ENCODE assay signal across 18 cellular contexts in genomic region chr14:100149789-100150611, GRCh38. TPM values are rescaled to one million over a fixed set of nuclear protein-coding genes. Genes with fewer than 3 reads are reported as not detected.
DNase-seq lines count a peak whose midpoint lies in the region; ATAC-seq and TF ChIP-seq lines count a peak whose summit lies in the region.
"Had no signal": no experiment of that assay in that cellular context is flagged by ENCODE, and none has a peak within 500 bp of the region (broad histone marks: within the 10 kb centered on the region; RNA-seq: fewer than 3 reads in every experiment).

No MANE protein-coding gene starts in this region.

- peaks cover 2% of the 10 kb centered on the region for H3K79me1 ChIP-seq in neuronal stem cell (ENCODE audit: low read depth, low read length)

- no peaks in the 10 kb centered on the region for H3K36me3 Mint-ChIP-seq in CD8-positive, alpha-beta T cell

- intact Hi-C loops in mammary epithelial cell (cut with micrococcal nuclease): loop anchor here (2.0 kb wide), 1 partner anchor 43 kb away; no protein-coding TSS in a partner anchor
- intact Hi-C loops in CD8-positive, alpha-beta T cell (cut with DNase I, micrococcal nuclease): loop anchor here (5.0 kb wide), 2 partner anchors 38 to 227 kb away; partner anchors contain the start of gene WDR25 (in 1 of the 2)

- H2BK12ac ChIP-seq in neuronal stem cell (ENCODE audit: low read length): peak overlapping the region; percentile 41

- dilution Hi-C loops in mammary epithelial cell (cut with HindIII; ENCODE audit: low sequenced_read_pairs): no loop called here

- H3K9me3 ChIP-seq in mammary epithelial cell (replicated peaks; ENCODE audit: insufficient read depth, low read length): peaks cover 14% of the 10 kb centered on the region
- peaks cover 7 to 9% of the 10 kb centered on the region in 2 donors for H3K9me3 ChIP-seq in neuronal stem cell (replicated peaks in 1 of 2; ENCODE audit: control insufficient read depth in 2 of 2, insufficient read depth in 1 of 2, low read depth in 1 of 2, low read length in 2 of 2)
- H3K9me3 ChIP-seq in tibial nerve: peaks cover 0 to 11% (median 0%) of the 10 kb centered on the region in 4 donors
- no peaks in the 10 kb centered on the region for H3K9me3 ChIP-seq in CD8-positive, alpha-beta T cell (ENCODE audit: low read length)
- H3K9me3 ChIP-seq: uterus had no signal

- H2BK120ac ChIP-seq in neuronal stem cell (ENCODE audit: low read depth, low read length): no peak overlapping the region

- H3K27me3 Mint-ChIP-seq in CD8-positive, alpha-beta T cell (ENCODE audit: low read depth): no peaks in the 10 kb centered on the region
- H3K27me3 Mint-ChIP-seq: B cell had no signal

- no peak overlapping the region for H3K4me3 ChIP-seq in mammary epithelial cell (replicated peaks in 1 of 3; ENCODE audit: insufficient read depth in 1 of 3, low read depth in 2 of 3, low read length in 3 of 3)
- H3K4me3 ChIP-seq in neuronal stem cell (ENCODE audit: low read length in 2 of 2): no peak overlapping the region
- H3K4me3 ChIP-seq in tibial nerve: no peak overlapping the region
- H3K4me3 ChIP-seq in CD8-positive, alpha-beta T cell (ENCODE audit: low read depth, low read length): no peak overlapping the region
- H3K4me3 ChIP-seq: cardiac muscle cell, uterus had no signal

- H3K27ac ChIP-seq in mammary epithelial cell (ENCODE audit: insufficient read depth, low read depth, low read length) (no peak overlapping the region), neuronal stem cell (replicated peaks; ENCODE audit: low read length) (no peak overlapping the region), tibial nerve (no peak overlapping the region)
- no peak overlapping the region for H3K27ac ChIP-seq in CD8-positive, alpha-beta T cell (ENCODE audit: low read depth, low read length)
- H3K27ac ChIP-seq: cardiac muscle cell, uterus had no signal

- peak overlapping the region; percentile 83 for H3K18ac ChIP-seq in neuronal stem cell (ENCODE audit: low read length)

- peak overlapping the region; percentile 96 for H3K23ac ChIP-seq in neuronal stem cell (ENCODE audit: low read depth, low read length, poor library complexity)

- H3K4ac ChIP-seq in neuronal stem cell (ENCODE audit: low read length): no peak overlapping the region

- H3K4me2 ChIP-seq in mammary epithelial cell (ENCODE audit: insufficient read depth, low read depth, low read length) (peak overlapping the region; percentile 59), neuronal stem cell (ENCODE audit: insufficient read depth, low read length, poor library complexity, severe bottlenecking) (no peak overlapping the region)

- WGBS in mammary epithelial cell (ENCODE audit: low coverage, missing lambda C conversion rate): 18% methylated on average over 8 of the region's 23 CpGs
- WGBS in neuronal stem cell (ENCODE audit: extremely low coverage in 2 of 2, insufficient read length in 2 of 2, insufficient replicate concordance in 1 of 2), 2 donors: no CpG with 5 or more reads among the region's 23 CpGs
- 41 to 46% methylated on average over 8 to 13 of the region's 23 CpGs for WGBS in tibial nerve, 2 donors

- H2AK5ac ChIP-seq in neuronal stem cell (ENCODE audit: low read depth, low read length): peak overlapping the region; percentile 97

- no TSS peak for BruUV-seq in mammary epithelial cell (replicated peaks; lab: Mats Ljungman, UMichigan)

- H3K4me3 Mint-ChIP-seq in CD8-positive, alpha-beta T cell: no peak overlapping the region
- H3K4me3 Mint-ChIP-seq: activated naive CD8-positive, alpha-beta T cell treated with anti-CD3 and anti-CD28 coated beads, Interleukin-2, amount 10 ng/mL, durations not matched to agents 7 days and 5 days; B cell; neural crest cell had no signal

- CTCF ChIA-PET in mammary epithelial cell (lab: Charles Lee; ENCODE audit: low non-redundant PET): interaction anchor here (0.6 kb wide), 1 partner anchor 43 kb away, joined by 5 read pairs; no protein-coding TSS in a partner anchor
- CTCF ChIA-PET in CD8-positive, alpha-beta T cell (lab: Charles Lee): interaction anchor here (0.9 to 1.7 kb wide), 3 partner anchors 42 to 74 kb away, joined by 3 to 4 read pairs (median 4); no protein-coding TSS in a partner anchor

- H2BK5ac ChIP-seq in neuronal stem cell (ENCODE audit: low read length): peak overlapping the region; percentile 82

- peaks cover 26% of the 10 kb centered on the region for H3K4me1 Mint-ChIP-seq in CD8-positive, alpha-beta T cell (ENCODE audit: low read depth)
- H3K4me1 Mint-ChIP-seq: neural crest cell had no signal

- no peaks in the 10 kb centered on the region for H4K20me1 ChIP-seq in mammary epithelial cell (ENCODE audit: insufficient read depth, low read length)

- ATAC-seq in CD8-positive, alpha-beta T cell: no peak

- in situ Hi-C loops in G401 (cut with HindIII; ENCODE audit: low sequenced_read_pairs): no loop called here
- in situ Hi-C loops in mammary epithelial cell (cut with MboI; ENCODE audit: low sequenced_read_pairs in 2 of 2): no loop called here

- H3K9ac ChIP-seq in mammary epithelial cell (ENCODE audit: insufficient read depth, low read length) (no peak overlapping the region), neuronal stem cell (ENCODE audit: low read depth, low read length, poor library complexity) (peak overlapping the region; percentile 72)

- H2BK15ac ChIP-seq in neuronal stem cell (ENCODE audit: low read length): no peak overlapping the region

- H3K79me2 ChIP-seq in mammary epithelial cell (ENCODE audit: insufficient read depth, low read length): no peaks in the 10 kb centered on the region

- H3K27me3 ChIP-seq in mammary epithelial cell (ENCODE audit: insufficient read depth, low read length): no peaks in the 10 kb centered on the region
- no peaks in the 10 kb centered on the region for H3K27me3 ChIP-seq in neuronal stem cell (ENCODE audit: control insufficient read depth in 3 of 3, insufficient read depth in 3 of 3, low read depth in 1 of 3, low read length in 3 of 3)
- peaks cover 0 to 9% of the 10 kb centered on the region in 2 donors for H3K27me3 ChIP-seq in tibial nerve
- H3K27me3 ChIP-seq in CD8-positive, alpha-beta T cell (ENCODE audit: insufficient read depth, low read length): no peaks in the 10 kb centered on the region
- H3K27me3 ChIP-seq: cardiac muscle cell, uterus had no signal

- no peak for TF ChIP-seq POLR2A in tibial nerve (IDR thresholded peaks at IDR 0.05)

- DNase-seq in G401 (ENCODE audit: low spot score) (peak; percentile 37), NCI-H1105 (lab: John Stamatoyannopoulos, UW) (peak; percentile 57), mammary epithelial cell (no peak), neuronal stem cell (ENCODE audit: low spot score) (no peak), tibial nerve (ENCODE audit: low spot score in 2 of 2) (no peak), superior temporal gyrus (ENCODE audit: extremely low spot score) (no peak), NCI-H187 treated with DMSO at 0.1 percent for 48 hours (lab: John Stamatoyannopoulos, UW) (no peak)
- no peak for DNase-seq in CD8-positive, alpha-beta T cell
- DNase-seq: activated CD4-positive, alpha-beta T cell treated with anti-CD3 and anti-CD28 coated beads for 4 hours; activated naive CD8-positive, alpha-beta T cell treated with anti-CD3 and anti-CD28 coated beads, Interleukin-2, amount 10 ng/mL, durations not matched to agents 7 days and 5 days; DND-41; effector memory CD4-positive, alpha-beta T cell; NCI-H774; SHP77; uterus had no signal

- H3K27ac Mint-ChIP-seq in CD8-positive, alpha-beta T cell: no peak overlapping the region
- H3K27ac Mint-ChIP-seq: activated naive CD8-positive, alpha-beta T cell treated with anti-CD3 and anti-CD28 coated beads, Interleukin-2, amount 10 ng/mL, durations not matched to agents 7 days and 5 days; B cell had no signal

- no peak for TF ChIP-seq EP300 in tibial nerve (IDR thresholded peaks at IDR 0.05)

- peak overlapping the region; percentile 82 for H4K8ac ChIP-seq in neuronal stem cell (ENCODE audit: low read depth, low read length)

- H2AFZ ChIP-seq in mammary epithelial cell (ENCODE audit: low read depth, low read length) (peak overlapping the region; percentile 3), neuronal stem cell (ENCODE audit: low read length) (no peak overlapping the region)

- POLR2A ChIA-PET in CD8-positive, alpha-beta T cell (lab: Charles Lee): no interaction called here

- peaks cover 3% of the 10 kb centered on the region for H3K9me3 Mint-ChIP-seq in CD8-positive, alpha-beta T cell

- peak overlapping the region; percentile 94 for H3K14ac ChIP-seq in neuronal stem cell (ENCODE audit: low read length)

- H3K36me3 ChIP-seq in mammary epithelial cell (ENCODE audit: insufficient read depth, low read length) (no peaks in the 10 kb centered on the region), neuronal stem cell (replicated peaks in 1 of 2; ENCODE audit: control insufficient read depth in 2 of 2, insufficient read depth in 2 of 2, low read length in 2 of 2) (no peaks in the 10 kb centered on the region), tibial nerve (peaks cover 0 to 3% (median 0%) of the 10 kb centered on the region in 3 donors)
- H3K36me3 ChIP-seq in CD8-positive, alpha-beta T cell (ENCODE audit: insufficient read depth, low read length): no peaks in the 10 kb centered on the region
- H3K36me3 ChIP-seq: cardiac muscle cell, uterus had no signal

- TF ChIP-seq CTCF in mammary epithelial cell (conservative IDR thresholded peaks at IDR 0.05 in 1 of 2, IDR thresholded peaks at IDR 0.05 in 1 of 2; ENCODE audit: extremely low read depth in 1 of 2, insufficient read depth in 1 of 2, low read depth in 1 of 2, low read length in 2 of 2) (no peak), tibial nerve (IDR thresholded peaks at IDR 0.05) (no peak)
- no peak for TF ChIP-seq CTCF in CD8-positive, alpha-beta T cell (IDR thresholded peaks at IDR 0.05)

- H4K91ac ChIP-seq in neuronal stem cell (ENCODE audit: low read depth, low read length, poor library complexity): peak overlapping the region; percentile 22

- peaks cover 21% of the 10 kb centered on the region for H3K4me1 ChIP-seq in mammary epithelial cell (ENCODE audit: insufficient read depth, low read length)
- H3K4me1 ChIP-seq in neuronal stem cell (ENCODE audit: control insufficient read depth in 2 of 2, insufficient read depth in 1 of 2, low read depth in 1 of 2, low read length in 2 of 2): no peaks in the 10 kb centered on the region
- peaks cover 0 to 11% (median 4%) of the 10 kb centered on the region in 4 donors for H3K4me1 ChIP-seq in tibial nerve
- H3K4me1 ChIP-seq in CD8-positive, alpha-beta T cell (ENCODE audit: insufficient read depth, low read length): peaks cover 24% of the 10 kb centered on the region
- H3K4me1 ChIP-seq: uterus had no signal

RNA-seq across cellular contexts. Expression of gene DEGS2, which starts 9.4 kb away (rescaled TPM):
- 0.95 and 5.0 TPM in 2 replicates for total RNA-seq in G401 (2014; rRNA removed; shearing (Covaris generic))
- under 1 TPM; 0.17 to 0.87 TPM for total RNA-seq in mammary epithelial cell
- polyA plus RNA-seq in mammary epithelial cell: 0.36 TPM
- not detected for polyA minus RNA-seq in mammary epithelial cell
- polyA plus RNA-seq in neuronal stem cell (2013, experiment 1 of 2): 0.11 TPM
- polyA plus RNA-seq in neuronal stem cell (2013, experiment 2 of 2): 0.07 TPM
- 1 to 10 TPM; 1.3 to 5.1 (median 1.8) TPM for total RNA-seq in tibial nerve
- total RNA-seq in CD8-positive, alpha-beta T cell: under 1 TPM; 0.22 to 0.60 TPM
- total RNA-seq: neural crest cell had no signal

Comparison
In these comparisons a context has a peak if more than half of its experiments do, and no peak if none do; other contexts are left out.
1. DNase-seq: peak in G401 (single experiment) and NCI-H1105 (single experiment); none in mammary epithelial cell (single experiment), neuronal stem cell (single experiment), tibial nerve (0 of 2), CD8-positive, alpha-beta T cell (0 of 7), superior temporal gyrus (single experiment) and NCI-H187 treated with DMSO at 0.1 percent for 48 hours (single experiment).